20 cellular contexts compared by ENCODE assay signal in the genomic region with DNA sequence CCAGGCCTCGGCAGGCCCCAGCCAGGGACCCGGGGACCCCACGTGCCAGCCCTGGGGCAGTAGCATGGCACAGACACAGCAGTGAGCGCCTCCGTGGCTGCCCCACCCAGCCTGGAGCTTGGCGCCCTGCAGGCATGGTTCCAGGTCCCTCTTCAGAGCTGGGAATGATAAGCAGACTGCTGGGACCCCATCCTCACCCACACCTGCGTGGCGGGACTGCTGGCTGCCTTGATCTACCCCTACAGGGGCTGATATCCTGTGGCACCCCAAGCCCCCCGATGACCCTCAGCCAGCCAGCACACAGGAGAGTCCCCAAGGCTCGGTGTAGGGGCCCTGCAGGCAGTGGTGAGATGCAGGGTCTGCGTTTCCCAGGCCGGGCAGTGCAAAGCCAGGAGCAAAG. TPM values are rescaled to one million over a fixed set of nuclear protein-coding genes. Genes with fewer than 3 reads are reported as not detected.
DNase-seq lines count a peak whose midpoint lies in the region; ATAC-seq, FAIRE-seq and TF ChIP-seq lines count a peak whose summit lies in the region.
"Had no signal": no experiment of that assay in that cellular context is flagged by ENCODE, and none has a peak within 500 bp of the region (broad histone marks: within the 10 kb centered on the region; RNA-seq: fewer than 3 reads in every experiment).

No MANE protein-coding gene starts in this region.

- no peak overlapping the region for H3K4me2 ChIP-seq in H1 (ENCODE audit: insufficient read depth in 1 of 2, low read depth in 2 of 2, low read length in 2 of 2)
- no peak overlapping the region for H3K4me2 ChIP-seq in neuronal stem cell (ENCODE audit: insufficient read depth, low read length, poor library complexity, severe bottlenecking)

- no peak overlapping the region for H2BK20ac ChIP-seq in H1 (ENCODE audit: low read length)

- H2AK5ac ChIP-seq in H1 (ENCODE audit: low read depth, low read length) (no peak overlapping the region; the same call in 1 of the 2 replicates), neuronal stem cell (ENCODE audit: low read depth, low read length) (peak overlapping the region; percentile 40)

- H3K18ac ChIP-seq in H1 (ENCODE audit: extremely low read depth, low read length) (no peak overlapping the region), neuronal stem cell (ENCODE audit: low read length) (peak overlapping the region; percentile 15)

- TF ChIP-seq POLR2A in H1 (IDR thresholded peaks at IDR 0.05; ENCODE audit: control extremely low read depth in 1 of 2, low read depth in 2 of 2, low read length in 2 of 2), result no peak

- H4K20me1 ChIP-seq in H1 (replicated peaks in 1 of 2; ENCODE audit: control insufficient read depth in 1 of 2, insufficient read depth in 2 of 2, low read length in 2 of 2), result no peaks in the 10 kb centered on the region

- H2BK5ac ChIP-seq in H1 (ENCODE audit: low read depth, low read length), result no peak overlapping the region
- H2BK5ac ChIP-seq in neuronal stem cell (ENCODE audit: low read length), result no peak overlapping the region

- intact Hi-C loops in right cardiac atrium (cut with DNase I) (no loop called here), left cardiac atrium (cut with DNase I) (no loop called here)

- no peak overlapping the region for H3K4ac ChIP-seq in H1 (replicated peaks; ENCODE audit: insufficient read length, low read depth, low read length)
- no peak overlapping the region for H3K4ac ChIP-seq in neuronal stem cell (ENCODE audit: low read length)

- no peak overlapping the region for H4K5ac ChIP-seq in H1 (ENCODE audit: insufficient read length, low read depth, low read length)

- no peak overlapping the region for H3K27ac ChIP-seq in right cardiac atrium (ENCODE audit: low read length)
- no peak overlapping the region for H3K27ac ChIP-seq in H1 (ENCODE audit: low read depth, low read length)
- H3K27ac ChIP-seq in neuronal stem cell (replicated peaks; ENCODE audit: low read length), result no peak overlapping the region
- H3K27ac ChIP-seq: 22Rv1, C4-2B had no signal

- no peak overlapping the region for H3K56ac ChIP-seq in H1 (replicated peaks; ENCODE audit: insufficient read length, low read depth, low read length)

- H3K9ac ChIP-seq in H1 (replicated peaks in 1 of 4; ENCODE audit: extremely low read depth in 1 of 4, low read depth in 3 of 4, low read length in 3 of 4) (no peak overlapping the region), neuronal stem cell (ENCODE audit: low read depth, low read length, poor library complexity) (no peak overlapping the region)

- H2BK12ac ChIP-seq in H1 (ENCODE audit: low read depth, low read length) (peak overlapping the region; percentile 50; the same call in 1 of the 2 replicates), neuronal stem cell (ENCODE audit: low read length) (peak overlapping the region; percentile 46)

- H2AFZ ChIP-seq in H1 (ENCODE audit: low read length) (no peak overlapping the region), neuronal stem cell (ENCODE audit: low read length) (no peak overlapping the region)

- no peak for TF ChIP-seq CTCF in H1 (IDR thresholded peaks at IDR 0.05; ENCODE audit: control extremely low read depth in 1 of 3, insufficient read depth in 1 of 3, low read depth in 1 of 3, low read length in 3 of 3)

- POLR2A ChIA-PET in H1 (lab: Charles Lee; ENCODE audit: partially characterized antibody), result interaction anchor here (1.0 kb wide), 1 partner anchor 12 kb away, joined by 4 read pairs; no protein-coding TSS in a partner anchor

- H3K4me1 ChIP-seq in right cardiac atrium (ENCODE audit: control insufficient read depth, insufficient read depth, low read length) (no peaks in the 10 kb centered on the region), H1 (replicated peaks in 1 of 4; ENCODE audit: control insufficient read depth in 3 of 4, insufficient read depth in 4 of 4, low read length in 3 of 4) (peaks cover 0 to 24% (median 13%) of the 10 kb centered on the region in 4 experiments; a peak in 6 of 7 replicates), neuronal stem cell (ENCODE audit: control insufficient read depth in 2 of 2, insufficient read depth in 1 of 2, low read depth in 1 of 2, low read length in 2 of 2) (peaks cover 21 to 33% of the 10 kb centered on the region in 2 donors)
- H3K4me1 ChIP-seq: BE2C had no signal

- H4K8ac ChIP-seq in H1 (ENCODE audit: extremely low read depth, insufficient read depth, low read length) (no peak overlapping the region), neuronal stem cell (ENCODE audit: low read depth, low read length) (no peak overlapping the region)

- H3K4me3 ChIP-seq in right cardiac atrium (ENCODE audit: low read length) (no peak overlapping the region), H1 (ENCODE audit: extremely low read depth in 1 of 4, insufficient read depth in 2 of 4, low read depth in 3 of 4, low read length in 4 of 4) (no peak overlapping the region), neuronal stem cell (ENCODE audit: low read length in 2 of 2) (no peak overlapping the region)

- H3K9me3 ChIP-seq in right cardiac atrium (ENCODE audit: control insufficient read depth, low read length), result no peaks in the 10 kb centered on the region
- no peaks in the 10 kb centered on the region for H3K9me3 ChIP-seq in H1 (ENCODE audit: insufficient read depth in 2 of 2, low read depth in 1 of 2, low read length in 1 of 2)
- H3K9me3 ChIP-seq in neuronal stem cell (replicated peaks in 1 of 2; ENCODE audit: control insufficient read depth in 2 of 2, insufficient read depth in 1 of 2, low read depth in 1 of 2, low read length in 2 of 2), result no peaks in the 10 kb centered on the region
- H3K9me3 ChIP-seq: BE2C had no signal

- H3K23me2 ChIP-seq in H1 (ENCODE audit: low read depth, low read length), result no peaks in the 10 kb centered on the region

- H4K91ac ChIP-seq in H1 (replicated peaks; ENCODE audit: insufficient read length, low read length) (peak overlapping the region; percentile 92), neuronal stem cell (ENCODE audit: low read depth, low read length, poor library complexity) (no peak overlapping the region)

- no peaks in the 10 kb centered on the region for H3K79me2 ChIP-seq in H1 (ENCODE audit: control insufficient read depth in 1 of 2, insufficient read depth in 2 of 2, low read length in 2 of 2)

- no peak for FAIRE-seq in H1 (lab: Jason Lieb, UNC)
- FAIRE-seq: A204.1, G401.6, GM12892 had no signal

- no peak for ATAC-seq in right cardiac atrium
- ATAC-seq in left cardiac atrium, result no peak
- ATAC-seq: CD8-positive, alpha-beta T cell had no signal

- WGBS in right cardiac atrium, result 73% methylated on average over 12 of the region's 12 CpGs
- 75% methylated on average over 11 of the region's 12 CpGs; no CpG with 5 or more reads in 1 of the 2 experiments for WGBS in H1 (ENCODE audit: extremely low coverage in 1 of 2, insufficient coverage in 1 of 2, insufficient read length in 1 of 2, insufficient replicate concordance in 2 of 2, low coverage in 1 of 2, low lambda C conversion rate in 2 of 2, missing lambda C conversion rate in 1 of 2), 2 experiments
- WGBS in neuronal stem cell (ENCODE audit: extremely low coverage in 2 of 2, insufficient read length in 2 of 2, insufficient replicate concordance in 1 of 2), 2 donors, result no CpG with 5 or more reads among the region's 12 CpGs

- peak in 2 of 3 donors; percentile 11 to 40 for DNase-seq in right cardiac atrium
- DNase-seq in left cardiac atrium, result no peak
- DNase-seq in H1 (ENCODE audit: low read depth in 1 of 2, low spot score in 2 of 2), result no peak
- no peak for DNase-seq in neuronal stem cell (ENCODE audit: low spot score)
- DNase-seq in activated effector memory CD4-positive, alpha-beta T cell treated with anti-CD3 and anti-CD28 coated beads, Interleukin-2, amount 50 U/mL, for 16 hours, result no peak
- no peak for DNase-seq in NCI-H187 treated with DMSO at 0.1 percent for 48 hours (lab: John Stamatoyannopoulos, UW)
- DNase-seq: AML-193; BE2C; CD4-positive, CD25-positive, alpha-beta regulatory T cell; CD8-positive, alpha-beta T cell; DMS153; DND-41; GOT3; H7; HCEC 1CT had no signal

- TF ChIP-seq RAD21 in H1 (IDR thresholded peaks at IDR 0.05 in 1 of 2, conservative IDR thresholded peaks at IDR 0.05 in 1 of 2; ENCODE audit: low read depth in 2 of 2, low read length in 2 of 2), result no peak

- no peaks in the 10 kb centered on the region for H3K27me3 ChIP-seq in right cardiac atrium (ENCODE audit: control insufficient read depth, insufficient read depth)
- H3K27me3 ChIP-seq in H1 (replicated peaks in 1 of 4; ENCODE audit: control insufficient read depth in 3 of 4, extremely low read depth in 1 of 4, insufficient read depth in 3 of 4, low read length in 3 of 4), result peaks cover 0 to 17% (median 8%) of the 10 kb centered on the region in 4 experiments; a peak in 5 of 7 replicates
- no peaks in the 10 kb centered on the region for H3K27me3 ChIP-seq in neuronal stem cell (ENCODE audit: control insufficient read depth in 3 of 3, insufficient read depth in 3 of 3, low read depth in 1 of 3, low read length in 3 of 3)

- no peak for TF ChIP-seq EP300 in H1 (IDR thresholded peaks at IDR 0.05; ENCODE audit: borderline replicate concordance in 1 of 2, low read depth in 2 of 2, low read length in 2 of 2)

- H3K23ac ChIP-seq in H1 (ENCODE audit: insufficient read length) (no peak overlapping the region), neuronal stem cell (ENCODE audit: low read depth, low read length, poor library complexity) (peak overlapping the region; percentile 44)

- H2BK15ac ChIP-seq in H1 (ENCODE audit: low read length), result 0 out of 2 replicates have a peak overlapping the region, but pooled peaks have one; percentile 46
- H2BK15ac ChIP-seq in neuronal stem cell (ENCODE audit: low read length), result peak overlapping the region; percentile 45

- CTCF ChIA-PET in H1 (lab: Charles Lee; ENCODE audit: partially characterized antibody), result interaction anchor here (1.2 to 3.6 kb wide), 4 partner anchors 9 to 113 kb away, joined by 3 to 13 read pairs (median 4); no protein-coding TSS in a partner anchor

- no peak overlapping the region for H2BK120ac ChIP-seq in H1 (replicated peaks; ENCODE audit: low read depth, low read length)
- H2BK120ac ChIP-seq in neuronal stem cell (ENCODE audit: low read depth, low read length), result no peak overlapping the region

- H3K79me1 ChIP-seq in H1 (ENCODE audit: low read depth, low read length) (no peaks in the 10 kb centered on the region), neuronal stem cell (ENCODE audit: low read depth, low read length) (peaks cover 1% of the 10 kb centered on the region)

- H3K36me3 ChIP-seq in H1 (ENCODE audit: control insufficient read depth in 2 of 4, insufficient read depth in 4 of 4, low read length in 3 of 4) (no peaks in the 10 kb centered on the region), neuronal stem cell (replicated peaks in 1 of 2; ENCODE audit: control insufficient read depth in 2 of 2, insufficient read depth in 2 of 2, low read length in 2 of 2) (peaks cover 0 to 15% of the 10 kb centered on the region in 2 donors)
- H3K36me3 ChIP-seq: BE2C had no signal

- H3K14ac ChIP-seq in H1 (ENCODE audit: insufficient read length), result no peak overlapping the region
- H3K14ac ChIP-seq in neuronal stem cell (ENCODE audit: low read length), result no peak overlapping the region

RNA-seq across cellular contexts. Expression of gene YTHDF1, which starts 47.1 kb away (rescaled TPM):
- total RNA-seq in right cardiac atrium, result 10 to 100 TPM; 23.0 to 27.6 (median 25.2) TPM
- 15.3 TPM for polyA plus RNA-seq in right cardiac atrium
- 10 to 100 TPM; 19.3 to 29.9 TPM for total RNA-seq in left cardiac atrium
- 66.0 and 66.1 TPM in 2 replicates for total RNA-seq in H1 (2021; fragmentation: NEBNext Ultra II Directional; extraction: Animal tissue kit (Norgen Biotek cat#: 25700))
- polyA plus RNA-seq in H1 (2011; rRNA removed), result 32.8 and 38.3 TPM in 2 replicates
- polyA plus RNA-seq in H1 (2011; cell fraction: cytosol; rRNA removed), result 41.4 TPM
- polyA plus RNA-seq in H1 (2011; cell fraction: nucleus; rRNA removed), result 41.1 TPM
- 46.9 to 54.7 TPM (median 49.9 TPM) in 4 replicates for polyA plus RNA-seq in H1 (2012, experiment 1 of 2)
- polyA plus RNA-seq in H1 (2012, experiment 2 of 2), result 35.5 TPM
- polyA plus RNA-seq in H1 (2013, experiment 1 of 2), result 44.4 TPM
- 44.2 TPM for polyA plus RNA-seq in H1 (2013, experiment 2 of 2)
- polyA minus RNA-seq in H1 (2011; rRNA and poly(A)+ RNA removed), result 42.5 and 44.7 TPM in 2 replicates
- 40.8 TPM for polyA minus RNA-seq in H1 (2011; cell fraction: cytosol; rRNA and poly(A)+ RNA removed)
- 22.0 TPM for polyA minus RNA-seq in H1 (2011; cell fraction: nucleus; rRNA and poly(A)+ RNA removed)
- polyA plus RNA-seq in neuronal stem cell (2013, experiment 1 of 2), result 33.5 TPM
- 33.7 TPM for polyA plus RNA-seq in neuronal stem cell (2013, experiment 2 of 2)

Comparison
In these comparisons a context has a peak if more than half of its experiments do, and no peak if none do; other contexts are left out.
1. DNase-seq: peak in right cardiac atrium (2 of 3); none in left cardiac atrium (single experiment), H1 (0 of 2), neuronal stem cell (single experiment), activated effector memory CD4-positive, alpha-beta T cell treated with anti-CD3 and anti-CD28 coated beads, Interleukin-2, amount 50 U/mL, for 16 hours (single experiment) and NCI-H187 treated with DMSO at 0.1 percent for 48 hours (single experiment).